11 cellular contexts compared by ENCODE assay signal in the genomic region with DNA sequence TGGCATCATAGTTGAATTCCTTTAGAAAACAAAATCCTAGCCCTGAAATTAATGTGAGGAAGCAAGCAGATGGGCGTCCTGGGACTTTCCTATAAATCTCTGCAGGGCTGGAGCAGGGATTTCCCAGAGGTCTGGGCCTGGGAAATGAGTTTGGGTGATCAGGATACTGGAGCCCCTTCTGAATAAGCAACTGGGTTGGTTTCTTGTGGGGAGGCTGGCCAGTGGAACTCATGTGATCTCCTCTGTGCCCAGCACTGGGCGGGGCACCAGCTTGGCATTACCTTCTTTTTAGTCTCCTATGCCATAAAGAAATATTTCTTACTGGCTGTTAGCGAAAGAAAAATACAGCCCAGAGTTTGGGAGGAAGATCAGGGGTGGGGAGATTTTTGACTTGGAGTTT. TPM values are rescaled to one million over a fixed set of nuclear protein-coding genes. Genes with fewer than 3 reads are reported as not detected.
DNase-seq lines count a peak whose midpoint lies in the region; ATAC-seq and TF ChIP-seq lines count a peak whose summit lies in the region.
"Had no signal": no experiment of that assay in that cellular context is flagged by ENCODE, and none has a peak within 500 bp of the region (broad histone marks: within the 10 kb centered on the region; RNA-seq: fewer than 3 reads in every experiment).

No MANE protein-coding gene starts in this region.

- H3K9me3 Mint-ChIP-seq in brain, result no peaks in the 10 kb centered on the region
- no peaks in the 10 kb centered on the region for H3K9me3 Mint-ChIP-seq in stimulated activated effector memory CD8-positive, alpha-beta T cell treated with anti-CD3 and anti-CD28 coated beads, Interleukin-12 subunit alpha, Interleukin-12 subunit beta, amount 100 ng/mL, for 72 hours

- TF ChIP-seq CTCF in brain (conservative IDR thresholded peaks at IDR 0.05) (no peak), upper lobe of right lung (IDR thresholded peaks at IDR 0.05) (no peak)

- H3K36me3 ChIP-seq in HUES6 (ENCODE audit: control insufficient read depth, insufficient read depth, low read length) (no peaks in the 10 kb centered on the region), iPS-18a (ENCODE audit: control insufficient read depth, low read depth, low read length) (no peaks in the 10 kb centered on the region), upper lobe of right lung (no peaks in the 10 kb centered on the region)
- H3K36me3 ChIP-seq: neutrophil had no signal

- H3K9me3 ChIP-seq in HUES6 (ENCODE audit: control insufficient read depth, insufficient read depth, low read depth, low read length) (no peaks in the 10 kb centered on the region), iPS-18a (ENCODE audit: control insufficient read depth, low read depth, low read length) (no peaks in the 10 kb centered on the region), upper lobe of right lung (no peaks in the 10 kb centered on the region)
- H3K9me3 ChIP-seq: neutrophil had no signal

- no peak for DNase-seq in stimulated activated effector memory CD8-positive, alpha-beta T cell treated with anti-CD3 and anti-CD28 coated beads, Interleukin-12 subunit alpha, Interleukin-12 subunit beta, amount 100 ng/mL, for 72 hours (ENCODE audit: low spot score in 2 of 2)
- no peak for DNase-seq in upper lobe of right lung
- no peak for DNase-seq in NCI-H748 treated with DMSO at 0.1 percent for 48 hours (lab: John Stamatoyannopoulos, UW)
- no peak for DNase-seq in stimulated activated CD4-positive, alpha-beta T cell treated with anti-CD3 and anti-CD28 coated beads, Interleukin-15, amount 100 ng/mL, for 24 hours
- DNase-seq: activated T-cell treated with anti-CD3 and anti-CD28 coated beads for 4 hours, NCI-H345 had no signal

- H3K4me3 ChIP-seq in HUES6 (ENCODE audit: low read depth, low read length) (peak overlapping the region; percentile 87), iPS-18a (ENCODE audit: low read length) (peak overlapping the region; percentile 83), upper lobe of right lung (no peak overlapping the region)

- H3K4me1 Mint-ChIP-seq in brain, result peaks cover 65% of the 10 kb centered on the region
- peaks cover 9% of the 10 kb centered on the region for H3K4me1 Mint-ChIP-seq in stimulated activated effector memory CD8-positive, alpha-beta T cell treated with anti-CD3 and anti-CD28 coated beads, Interleukin-12 subunit alpha, Interleukin-12 subunit beta, amount 100 ng/mL, for 72 hours

- H3K27ac ChIP-seq in HUES6 (ENCODE audit: low read depth, low read length) (no peak overlapping the region), iPS-18a (ENCODE audit: low read length) (no peak overlapping the region), upper lobe of right lung (no peak overlapping the region)
- H3K27ac ChIP-seq: neutrophil had no signal

- H3K36me3 Mint-ChIP-seq in brain, result no peaks in the 10 kb centered on the region
- H3K36me3 Mint-ChIP-seq in stimulated activated effector memory CD8-positive, alpha-beta T cell treated with anti-CD3 and anti-CD28 coated beads, Interleukin-12 subunit alpha, Interleukin-12 subunit beta, amount 100 ng/mL, for 72 hours, result no peaks in the 10 kb centered on the region

- H3K27me3 ChIP-seq in HUES6 (ENCODE audit: control insufficient read depth, insufficient read depth, low read length), result peaks cover 25% of the 10 kb centered on the region
- H3K27me3 ChIP-seq in iPS-18a (ENCODE audit: control insufficient read depth, insufficient read depth, low read length), result peaks cover 36% of the 10 kb centered on the region
- no peaks in the 10 kb centered on the region for H3K27me3 ChIP-seq in upper lobe of right lung

- peaks cover 16% of the 10 kb centered on the region for H3K27me3 Mint-ChIP-seq in brain

- no peak for ATAC-seq in stimulated activated effector memory CD8-positive, alpha-beta T cell treated with anti-CD3 and anti-CD28 coated beads, Interleukin-12 subunit alpha, Interleukin-12 subunit beta, amount 100 ng/mL, for 72 hours
- no peak for ATAC-seq in upper lobe of right lung
- no peak for ATAC-seq in GM18858 (IDR thresholded peaks at IDR 0.05; ENCODE audit: unreplicated experiment)

- H3K27ac Mint-ChIP-seq in brain, result peak overlapping the region in 1 of 5 experiments; percentile 17
- no peak overlapping the region for H3K27ac Mint-ChIP-seq in stimulated activated effector memory CD8-positive, alpha-beta T cell treated with anti-CD3 and anti-CD28 coated beads, Interleukin-12 subunit alpha, Interleukin-12 subunit beta, amount 100 ng/mL, for 72 hours

- intact Hi-C loops in upper lobe of right lung (cut with DNase I), result loop anchor here (10.0 kb wide), 1 partner anchor 338 kb away; no protein-coding TSS in a partner anchor

- peak overlapping the region; percentile 79 to 90 (median 83) for H3K4me3 Mint-ChIP-seq in brain
- peak overlapping the region; percentile 49 for H3K4me3 Mint-ChIP-seq in stimulated activated effector memory CD8-positive, alpha-beta T cell treated with anti-CD3 and anti-CD28 coated beads, Interleukin-12 subunit alpha, Interleukin-12 subunit beta, amount 100 ng/mL, for 72 hours

- H3K9ac ChIP-seq in HUES6 (ENCODE audit: low read length), result no peak overlapping the region
- no peak overlapping the region for H3K9ac ChIP-seq in iPS-18a (ENCODE audit: low read length)

- peaks cover 26% of the 10 kb centered on the region for H3K4me1 ChIP-seq in HUES6 (ENCODE audit: control insufficient read depth, insufficient read depth, low read length)
- peaks cover 30% of the 10 kb centered on the region for H3K4me1 ChIP-seq in iPS-18a (ENCODE audit: control insufficient read depth, low read depth, low read length)
- H3K4me1 ChIP-seq in upper lobe of right lung, result no peaks in the 10 kb centered on the region

RNA-seq across cellular contexts. Expression of gene THSD4, which starts 1.7 kb away (rescaled TPM):
- polyA plus RNA-seq in brain (ENCODE audit: insufficient read depth, low read depth, low replicate concordance), result 3.2 TPM
- total RNA-seq in upper lobe of right lung, result 25.6 TPM
